22 cellular contexts compared by ENCODE assay signal in genomic region chr9:120734607-120735006, GRCh38. TPM values are rescaled to one million over a fixed set of nuclear protein-coding genes. Genes with fewer than 3 reads are reported as not detected.
DNase-seq lines count a peak whose midpoint lies in the region; ATAC-seq and TF ChIP-seq lines count a peak whose summit lies in the region.
"Had no signal": no experiment of that assay in that cellular context is flagged by ENCODE, and none has a peak within 500 bp of the region (broad histone marks: within the 10 kb centered on the region; RNA-seq: fewer than 3 reads in every experiment).

No MANE protein-coding gene starts in this region.

- no peak overlapping the region for H3K9ac ChIP-seq in liver (ENCODE audit: low read depth in 1 of 2, low read length in 2 of 2)
- H3K9ac ChIP-seq: BLaER1 had no signal

- ATAC-seq in Panc1, result no peak
- no peak for ATAC-seq in left colon

- no peaks in the 10 kb centered on the region for H3K9me3 ChIP-seq in Panc1 (ENCODE audit: control insufficient read depth, insufficient read depth, low read depth, low read length)
- H3K9me3 ChIP-seq in liver (ENCODE audit: control insufficient read depth in 4 of 4, low read length in 3 of 4), result no peaks in the 10 kb centered on the region
- H3K9me3 ChIP-seq in transverse colon, result no peaks in the 10 kb centered on the region
- H3K9me3 ChIP-seq: BLaER1, uterus had no signal

- H3K27ac Mint-ChIP-seq in immature natural killer cell, result no peak overlapping the region
- H3K27ac Mint-ChIP-seq: activated CD4-positive, alpha-beta T cell treated with anti-CD3 and anti-CD28 coated beads, Interleukin-2, amount 10 ng/mL, durations not matched to agents 7 days and 5 days; nephron; stimulated activated naive CD8-positive, alpha-beta T cell treated with anti-CD3 and anti-CD28 coated beads, Interleukin-15, Interleukin-2, amounts not matched to agents 100 ng/mL and 50 ng/mL, for 24 hours had no signal

- TF ChIP-seq POLR2A in transverse colon (IDR thresholded peaks at IDR 0.05), result no peak

- no peak for TF ChIP-seq EP300 in transverse colon (IDR thresholded peaks at IDR 0.05; ENCODE audit: low read depth)

- no peak overlapping the region for H3K4me3 ChIP-seq in Panc1 (ENCODE audit: low read depth in 2 of 2, low read length in 2 of 2)
- H3K4me3 ChIP-seq in liver (ENCODE audit: low read depth in 1 of 3, low read length in 3 of 3), result no peak overlapping the region
- H3K4me3 ChIP-seq in transverse colon, result no peak overlapping the region
- H3K4me3 ChIP-seq: BLaER1, cardiac muscle cell, uterus had no signal

- intact Hi-C loops in Panc1 (cut with micrococcal nuclease; ENCODE audit: unreplicated experiment) (no loop called here), transverse colon (cut with DNase I; ENCODE audit: low total_unique reads) (no loop called here), left colon (cut with DNase I, micrococcal nuclease) (no loop called here)

- H3K27me3 Mint-ChIP-seq in immature natural killer cell (ENCODE audit: low read depth in 3 of 3), result peaks cover 0 to 2% (median 1%) of the 10 kb centered on the region in 3 donors
- H3K27me3 Mint-ChIP-seq: activated CD4-positive, alpha-beta T cell treated with anti-CD3 and anti-CD28 coated beads, Interleukin-2, amount 10 ng/mL, durations not matched to agents 7 days and 5 days; stimulated activated naive CD8-positive, alpha-beta T cell treated with anti-CD3 and anti-CD28 coated beads, Interleukin-15, Interleukin-2, amounts not matched to agents 100 ng/mL and 50 ng/mL, for 24 hours had no signal

- TF ChIP-seq CTCF in Panc1 (IDR thresholded peaks at IDR 0.05), result no peak
- TF ChIP-seq CTCF in liver (IDR thresholded peaks at IDR 0.05; ENCODE audit: low read depth, low read length, missing input control), result no peak
- TF ChIP-seq CTCF in transverse colon (IDR thresholded peaks at IDR 0.05), result no peak

- no peak for TF ChIP-seq RAD21 in liver (IDR thresholded peaks at IDR 0.05)

- in situ Hi-C loops in Panc1 (cut with HindIII; ENCODE audit: low pct_unique_long_range_greater_than_20kb, low sequenced_read_pairs) (no loop called here), transverse colon (cut with MboI; ENCODE audit: low pct_ligation_motif_present in 1 of 4, low pct_unique_long_range_greater_than_20kb in 1 of 4, low sequenced_read_pairs in 3 of 4) (no loop called here)

- CTCF ChIA-PET in Panc1 (lab: Charles Lee), result no interaction called here

- H3K36me3 Mint-ChIP-seq in immature natural killer cell, result no peaks in the 10 kb centered on the region

- H3K4me1 Mint-ChIP-seq in immature natural killer cell, result no peaks in the 10 kb centered on the region
- H3K4me1 Mint-ChIP-seq: nephron had no signal

- H3K27me3 ChIP-seq in Panc1 (ENCODE audit: control insufficient read depth, insufficient read depth, low read length), result no peaks in the 10 kb centered on the region
- H3K27me3 ChIP-seq in liver (ENCODE audit: control insufficient read depth in 4 of 4, insufficient read depth in 4 of 4, low read length in 3 of 4), result no peaks in the 10 kb centered on the region
- H3K27me3 ChIP-seq in transverse colon, result no peaks in the 10 kb centered on the region
- H3K27me3 ChIP-seq: BLaER1, cardiac muscle cell, uterus had no signal

- H3K27ac ChIP-seq in Panc1 (ENCODE audit: low read length) (0 out of 2 replicates have a peak overlapping the region, but pooled peaks have one; percentile 17), liver (ENCODE audit: low read depth in 1 of 2, low read length in 2 of 2) (peak overlapping the region; percentile 83 to 91), transverse colon (peak overlapping the region in 3 of 4 donors; percentile 11 to 51 (median 46))
- H3K27ac ChIP-seq: BLaER1, cardiac muscle cell, uterus had no signal

- H3K4me1 ChIP-seq in Panc1 (ENCODE audit: control insufficient read depth, insufficient read depth, low read length) (peaks cover 4% of the 10 kb centered on the region), liver (ENCODE audit: control insufficient read depth in 4 of 4, insufficient read depth in 4 of 4, low read length in 3 of 4) (peaks cover 17 to 57% (median 43%) of the 10 kb centered on the region in 4 donors), transverse colon (no peaks in the 10 kb centered on the region)
- H3K4me1 ChIP-seq: uterus had no signal

- BruUV-seq in Panc1 (replicated peaks; lab: Mats Ljungman, UMichigan), result no TSS peak

- POLR2A ChIA-PET in Panc1 (lab: Charles Lee), result no interaction called here

- DNase-seq in SIG-M5 treated with dmso at 0.1 percent for 504 hours (lab: John Stamatoyannopoulos, UW; ENCODE audit: unreplicated experiment) (peak; percentile 69), SIG-M5 (lab: John Stamatoyannopoulos, UW) (no peak), Panc1 (ENCODE audit: low read depth, low spot score) (no peak), transverse colon (no peak), immature natural killer cell (no peak), left colon (no peak), GDM1 (lab: John Stamatoyannopoulos, UW) (no peak)
- DNase-seq: 8988T; activated CD4-positive, alpha-beta T cell treated with anti-CD3 and anti-CD28 coated beads, Interleukin-2, amount 10 ng/mL, durations not matched to agents 7 days and 5 days; activated effector memory CD4-positive, alpha-beta T cell treated with anti-CD3 and anti-CD28 coated beads, Interleukin-2, amount 50 U/mL, for 16 hours; foreskin fibroblast; KG1; midbrain; NCI-H2171; NCI-H69; RPMI8226; uterus had no signal

- H3K9me3 Mint-ChIP-seq in immature natural killer cell, result no peaks in the 10 kb centered on the region
- H3K9me3 Mint-ChIP-seq: activated CD4-positive, alpha-beta T cell treated with anti-CD3 and anti-CD28 coated beads, Interleukin-2, amount 10 ng/mL, durations not matched to agents 7 days and 5 days; nephron; stimulated activated naive CD8-positive, alpha-beta T cell treated with anti-CD3 and anti-CD28 coated beads, Interleukin-15, Interleukin-2, amounts not matched to agents 100 ng/mL and 50 ng/mL, for 24 hours had no signal

- no peak overlapping the region for H3K4me3 Mint-ChIP-seq in immature natural killer cell
- H3K4me3 Mint-ChIP-seq: activated CD4-positive, alpha-beta T cell treated with anti-CD3 and anti-CD28 coated beads, Interleukin-2, amount 10 ng/mL, durations not matched to agents 7 days and 5 days; nephron; stimulated activated naive CD8-positive, alpha-beta T cell treated with anti-CD3 and anti-CD28 coated beads, Interleukin-15, Interleukin-2, amounts not matched to agents 100 ng/mL and 50 ng/mL, for 24 hours had no signal

- H3K36me3 ChIP-seq in Panc1 (ENCODE audit: control insufficient read depth, insufficient read depth, low read length), result no peaks in the 10 kb centered on the region
- H3K36me3 ChIP-seq in liver (ENCODE audit: control insufficient read depth in 4 of 4, insufficient read depth in 3 of 4, low read depth in 1 of 4, low read length in 3 of 4), result no peaks in the 10 kb centered on the region
- no peaks in the 10 kb centered on the region for H3K36me3 ChIP-seq in transverse colon
- H3K36me3 ChIP-seq: BLaER1, cardiac muscle cell, uterus had no signal

TF ChIP-seq in liver, 16 proteins besides CTCF, POLR2A, EP300 and RAD21 (continues in another document):
- TF ChIP-seq ZBTB33 (IDR thresholded peaks at IDR 0.05) (no peak), HNF4A (conservative IDR thresholded peaks at IDR 0.05) (no peak), GABPA (IDR thresholded peaks at IDR 0.05 in 1 of 2, conservative IDR thresholded peaks at IDR 0.05 in 1 of 2) (no peak), HNF4G (IDR thresholded peaks at IDR 0.05) (no peak), FOXA1 (IDR thresholded peaks at IDR 0.05) (no peak)

RNA-seq across cellular contexts. Expression of gene MEGF9, which starts 20.3 kb away (rescaled TPM):
- total RNA-seq in Panc1 (2021; ENCODE audit: unreplicated experiment) (6.3 TPM), liver (10 to 100 TPM; 19.8 to 27.4 TPM), transverse colon (10 to 100 TPM in 3 of 4 donors, 1 to 10 TPM in 1; 6.7 to 17.9 (median 12.7) TPM), left colon (10 to 100 TPM in 1 of 2 donors, 1 to 10 TPM in 1; 8.3 to 11.6 TPM)
- 3.2 TPM for polyA plus RNA-seq in Panc1 (2012; ENCODE audit: insufficient read length)
- polyA plus RNA-seq in liver (10 to 100 TPM; 15.5 to 18.7 TPM), immature natural killer cell (10 to 100 TPM; 10.0 to 13.3 (median 11.2) TPM)

RNA-seq across cellular contexts. Expression of gene FBXW2, which starts 58.6 kb away (rescaled TPM):
- total RNA-seq in Panc1 (2021; ENCODE audit: unreplicated experiment) (46.0 TPM), liver (10 to 100 TPM; 28.2 to 40.9 TPM), transverse colon (10 to 100 TPM; 23.3 to 52.1 (median 40.0) TPM), left colon (10 to 100 TPM; 58.2 to 62.0 TPM)
- polyA plus RNA-seq in Panc1 (2012; ENCODE audit: insufficient read length), result 19.6 TPM
- polyA plus RNA-seq in liver (10 to 100 TPM in 1 of 2 donors, 1 to 10 TPM in 1; 7.0 to 16.7 TPM), immature natural killer cell (10 to 100 TPM; 34.0 to 60.4 (median 51.0) TPM)

Comparison
In these comparisons a context has a peak if more than half of its experiments do, and no peak if none do; other contexts are left out.
1. H3K27ac ChIP-seq: peak in every context shown above with its lines; median percentile 87 in liver; 46 in transverse colon; 17 in Panc1.